8 cellular contexts compared by ENCODE assay signal in the genomic region with DNA sequence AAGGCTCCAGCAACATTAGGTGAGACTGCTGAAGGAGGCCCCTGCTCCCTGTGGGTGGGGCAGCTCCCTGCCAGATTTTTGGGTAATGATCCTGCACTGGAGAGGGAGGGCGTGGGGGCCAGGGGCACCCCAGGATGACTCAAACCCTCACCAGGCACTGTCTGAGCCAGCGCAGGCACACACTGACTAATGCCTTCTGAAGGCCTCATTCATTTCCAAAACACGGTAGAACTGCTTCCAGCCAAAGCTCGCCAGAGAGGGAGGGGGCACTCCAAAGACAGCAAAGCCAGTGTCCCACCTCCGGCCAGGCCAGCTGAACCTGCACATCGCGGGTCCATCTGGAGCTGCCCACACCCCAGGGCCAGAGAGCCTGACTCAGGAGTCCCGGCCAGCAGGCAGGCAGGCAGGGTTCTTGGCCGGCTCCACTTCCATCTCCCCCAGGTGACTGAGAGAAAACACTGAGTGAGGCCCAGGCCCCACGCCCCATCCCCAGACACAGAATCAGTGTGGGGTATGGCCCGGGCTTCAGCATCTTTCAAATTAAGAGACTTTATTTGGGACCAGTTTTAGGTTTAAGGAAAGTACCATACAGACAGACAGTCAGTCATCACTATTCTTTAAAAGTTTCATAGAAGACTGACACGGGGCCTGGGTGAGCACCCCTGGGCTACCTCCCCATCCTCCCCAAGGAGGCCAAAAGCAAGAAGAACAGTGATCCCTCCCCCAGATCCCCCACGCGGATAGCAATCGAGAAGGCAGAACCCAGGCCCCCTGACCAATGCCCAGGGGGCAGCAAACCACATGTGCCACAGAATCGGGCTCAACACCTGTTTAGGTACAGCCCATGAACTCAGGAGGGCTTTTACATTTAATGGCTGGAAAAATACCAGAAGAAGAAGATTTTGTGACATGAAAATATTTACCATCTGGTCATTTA. TPM values are rescaled to one million over a fixed set of nuclear protein-coding genes. Genes with fewer than 3 reads are reported as not detected.
DNase-seq lines count a peak whose midpoint lies in the region; ATAC-seq and TF ChIP-seq lines count a peak whose summit lies in the region.

No MANE protein-coding gene starts in this region.

- peak overlapping the region in 2 of 3 donors; percentile 78 to 82 for H3K27ac ChIP-seq in thyroid gland

- no peak for ATAC-seq in naive B cell (ENCODE audit: low read depth in 2 of 2)
- no peak for ATAC-seq in HG03159 (IDR thresholded peaks at IDR 0.05; ENCODE audit: unreplicated experiment)

- WGBS in thyroid gland, 2 donors, result 63 to 87% methylated on average over 14 to 16 of the region's 16 CpGs

- H3K27ac Mint-ChIP-seq in chondrocyte (ENCODE audit: unreplicated experiment) (peak overlapping the region; percentile 93), naive B cell (peak overlapping the region; percentile 33 to 95 (median 81))

- intact Hi-C loops in thyroid gland (cut with DNase I), result no loop called here

- no peaks in the 10 kb centered on the region for H3K36me3 ChIP-seq in thyroid gland

- H3K4me3 Mint-ChIP-seq in chondrocyte (ENCODE audit: unreplicated experiment) (peak overlapping the region; percentile 79), naive B cell (peak overlapping the region; percentile 16 to 86 (median 82))

- H3K4me1 ChIP-seq in thyroid gland, result peaks cover 25 to 51% of the 10 kb centered on the region in 2 donors

- H3K27me3 Mint-ChIP-seq in chondrocyte (ENCODE audit: low read depth) (no peaks in the 10 kb centered on the region), naive B cell (no peaks in the 10 kb centered on the region)

- no peak for TF ChIP-seq POLR2A in thyroid gland (IDR thresholded peaks at IDR 0.05)

- H3K36me3 Mint-ChIP-seq in chondrocyte (ENCODE audit: low read depth) (no peaks in the 10 kb centered on the region), naive B cell (no peaks in the 10 kb centered on the region)

- H3K4me1 Mint-ChIP-seq in chondrocyte (ENCODE audit: low read depth), result peaks cover 57% of the 10 kb centered on the region
- H3K4me1 Mint-ChIP-seq in naive B cell, result peaks cover 36 to 55% (median 54%) of the 10 kb centered on the region in 3 donors

- DNase-seq in GOT3 (lab: John Stamatoyannopoulos, UW) (peak; percentile 38), chondrocyte (ENCODE audit: low spot score) (no peak), naive B cell (no peak), thyroid gland (no peak), NCI-H446 (lab: John Stamatoyannopoulos, UW) (no peak), NCI-H2227 (lab: John Stamatoyannopoulos, UW; ENCODE audit: unreplicated experiment) (no peak)

- no peak for TF ChIP-seq CTCF in WI38 (IDR thresholded peaks at IDR 0.05; ENCODE audit: low read depth, low read length)
- no peak for TF ChIP-seq CTCF in chondrocyte (IDR thresholded peaks at IDR 0.05)
- TF ChIP-seq CTCF in thyroid gland (IDR thresholded peaks at IDR 0.05), result no peak

- no peaks in the 10 kb centered on the region for H3K9me3 Mint-ChIP-seq in chondrocyte (ENCODE audit: low read depth)
- H3K9me3 Mint-ChIP-seq in naive B cell, result no peaks in the 10 kb centered on the region

- H3K4me3 ChIP-seq in WI38 (ENCODE audit: low read depth, low read length) (peak overlapping the region; percentile 70), thyroid gland (replicated peaks in 1 of 3) (peak overlapping the region in 1 of 3 donors; percentile 6)

- H3K9me3 ChIP-seq in thyroid gland, result no peaks in the 10 kb centered on the region

- H3K27me3 ChIP-seq in thyroid gland, result no peaks in the 10 kb centered on the region

RNA-seq across cellular contexts. Expression of gene PIEZO1, which starts 2.3 kb away (rescaled TPM):
- total RNA-seq in chondrocyte, result 134 to 209 TPM (median 208 TPM) in 3 replicates
- polyA plus RNA-seq in naive B cell (ENCODE audit: low read depth in 6 of 6), result 10 to 100 TPM in 2 of 6 donors, 1 to 10 TPM in 4; 4.0 to 17.2 (median 6.2) TPM
- total RNA-seq in thyroid gland, result 100 to 1,000 TPM in 3 of 4 donors, 10 to 100 TPM in 1; 81.2 to 145 (median 113) TPM

RNA-seq across cellular contexts. Expression of gene CDT1, which starts 20.9 kb away (rescaled TPM):
- total RNA-seq in chondrocyte (2.9 to 11.7 TPM (median 3.7 TPM) in 3 replicates), thyroid gland (1 to 10 TPM in 2 of 4 donors, under 1 TPM in 2; 0.33 to 1.8 (median 0.99) TPM)
- polyA plus RNA-seq in naive B cell (ENCODE audit: low read depth in 6 of 6), result under 1 TPM in 5 of 6 donors, not detected in 1; 0.08 to 0.27 (median 0.17) TPM

RNA-seq across cellular contexts. Expression of gene APRT, which starts 29.0 kb away (rescaled TPM):
- total RNA-seq in chondrocyte (68.8 to 90.2 TPM (median 70.7 TPM) in 3 replicates), thyroid gland (100 to 1,000 TPM in 3 of 4 donors, 10 to 100 TPM in 1; 88.9 to 182 (median 118) TPM)
- polyA plus RNA-seq in naive B cell (ENCODE audit: low read depth in 6 of 6), result 100 to 1,000 TPM; 330 to 484 (median 384) TPM
